Comparison of ENCODE assay signal across 8 cellular contexts in the genomic region with DNA sequence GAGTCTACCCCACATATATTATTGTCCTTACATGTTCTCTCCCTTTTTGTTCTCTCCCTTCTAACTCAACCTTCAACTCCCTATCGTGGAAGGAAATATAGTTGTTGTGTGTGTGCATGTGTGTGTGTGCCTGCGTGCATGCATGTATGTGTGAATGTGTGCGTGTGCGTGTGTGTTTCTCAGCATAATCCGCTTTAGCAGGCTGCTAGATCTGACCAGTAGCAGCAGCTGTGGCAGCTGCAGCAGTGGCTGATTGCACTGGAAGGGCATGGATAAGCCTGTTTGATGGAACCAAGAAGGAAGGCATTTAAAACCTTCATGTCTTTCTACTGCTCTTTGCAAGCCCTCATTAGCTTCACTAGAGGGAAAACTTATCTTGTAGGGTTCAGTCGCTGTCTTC.
A peak's percentile ranks its signal among the peaks of the same experiment; 100 is the strongest.
DNase-seq lines count a peak whose midpoint lies in the region; ATAC-seq and TF ChIP-seq lines count a peak whose summit lies in the region.

No MANE protein-coding gene starts in this region.

- H3K27ac Mint-ChIP-seq in brain, result peak overlapping the region; percentile 72 to 93 (median 92)
- H3K27ac Mint-ChIP-seq in naive thymus-derived CD4-positive, alpha-beta T cell, result peak overlapping the region in 5 of 9 donors; percentile 25 to 76 (median 51)

- H3K27ac ChIP-seq in BLaER1, result no peak overlapping the region
- peak overlapping the region; percentile 2; the same call in 1 of the 2 replicates for H3K27ac ChIP-seq in HL-60 (replicated peaks)
- no peak overlapping the region for H3K27ac ChIP-seq in naive thymus-derived CD4-positive, alpha-beta T cell (ENCODE audit: low read depth, low read length)

- peaks cover 28% of the 10 kb centered on the region for H3K4me1 ChIP-seq in BLaER1
- no peaks in the 10 kb centered on the region for H3K4me1 ChIP-seq in naive thymus-derived CD4-positive, alpha-beta T cell (ENCODE audit: control insufficient read depth in 2 of 2, insufficient read depth in 2 of 2, low read length in 2 of 2)

- no peaks in the 10 kb centered on the region for H3K27me3 Mint-ChIP-seq in brain
- H3K27me3 Mint-ChIP-seq in naive thymus-derived CD4-positive, alpha-beta T cell, result peaks cover 0 to 2% (median 0%) of the 10 kb centered on the region in 5 donors

- DNase-seq in HL-60 (ENCODE audit: low read depth in 1 of 2, low spot score in 1 of 2) (no peak), NCI-H345 (lab: John Stamatoyannopoulos, UW) (no peak)
- no peak for DNase-seq in naive thymus-derived CD4-positive, alpha-beta T cell
- DNase-seq in activated CD8-positive, alpha-beta memory T cell treated with anti-CD3 and anti-CD28 coated beads, Interleukin-2, amount 50 U/mL, for 4 hours, result no peak
- no peak for DNase-seq in stimulated activated naive CD4-positive, alpha-beta T cell treated with Interleukin-2 at 50 U/mL for 16 hours (lab: John Stamatoyannopoulos, UW)

- H3K9me3 ChIP-seq in BLaER1, result peaks cover 11% of the 10 kb centered on the region
- no peaks in the 10 kb centered on the region for H3K9me3 ChIP-seq in naive thymus-derived CD4-positive, alpha-beta T cell (ENCODE audit: control insufficient read depth in 2 of 3, low read length in 3 of 3)

- no peaks in the 10 kb centered on the region for H3K36me3 ChIP-seq in BLaER1
- H3K36me3 ChIP-seq in naive thymus-derived CD4-positive, alpha-beta T cell (ENCODE audit: control insufficient read depth in 2 of 3, insufficient read depth in 3 of 3, low read length in 3 of 3), result no peaks in the 10 kb centered on the region

- H3K27me3 ChIP-seq in BLaER1 (no peaks in the 10 kb centered on the region), HL-60 (ENCODE audit: insufficient read depth, poor library complexity, severe bottlenecking) (no peaks in the 10 kb centered on the region)
- H3K27me3 ChIP-seq in naive thymus-derived CD4-positive, alpha-beta T cell (ENCODE audit: control insufficient read depth in 2 of 2, insufficient read depth in 2 of 2, low read length in 2 of 2), result no peaks in the 10 kb centered on the region

- H3K4me2 ChIP-seq in BLaER1, result peak overlapping the region; percentile 62

- POLR2A ChIA-PET in naive thymus-derived CD4-positive, alpha-beta T cell (lab: Charles Lee), result interaction anchor here (0.6 kb wide), 1 partner anchor 511 kb away, joined by 3 read pairs; no protein-coding TSS in a partner anchor

- TF ChIP-seq CTCF in HL-60 (IDR thresholded peaks at IDR 0.05; ENCODE audit: insufficient read depth, low read length) (no peak), brain (conservative IDR thresholded peaks at IDR 0.05) (no peak)

- peak overlapping the region; percentile 36; the same call in 1 of the 2 replicates for H3K9ac ChIP-seq in BLaER1

- H3K36me3 Mint-ChIP-seq in brain, result no peaks in the 10 kb centered on the region
- no peaks in the 10 kb centered on the region for H3K36me3 Mint-ChIP-seq in naive thymus-derived CD4-positive, alpha-beta T cell

- no peaks in the 10 kb centered on the region for H4K20me1 ChIP-seq in BLaER1

- peak overlapping the region; percentile 79 to 86 (median 80) for H3K4me3 Mint-ChIP-seq in brain
- peak overlapping the region in 9 of 10 donors; percentile 52 to 89 (median 83) for H3K4me3 Mint-ChIP-seq in naive thymus-derived CD4-positive, alpha-beta T cell

- CTCF ChIA-PET in naive thymus-derived CD4-positive, alpha-beta T cell (lab: Charles Lee), result interaction anchor here (1.2 kb wide), 1 partner anchor 63 kb away, joined by 4 read pairs; no protein-coding TSS in a partner anchor

- intact Hi-C loops in naive thymus-derived CD4-positive, alpha-beta T cell (cut with micrococcal nuclease), result no loop called here

- no peaks in the 10 kb centered on the region for H3K9me3 Mint-ChIP-seq in brain
- peaks cover 0 to 2% (median 0%) of the 10 kb centered on the region in 11 donors for H3K9me3 Mint-ChIP-seq in naive thymus-derived CD4-positive, alpha-beta T cell

- peaks cover 31% of the 10 kb centered on the region for H3K4me1 Mint-ChIP-seq in brain
- peaks cover 6 to 13% (median 12%) of the 10 kb centered on the region in 7 donors for H3K4me1 Mint-ChIP-seq in naive thymus-derived CD4-positive, alpha-beta T cell

- H3K4me3 ChIP-seq in BLaER1, result peak overlapping the region; percentile 62
- no peak overlapping the region for H3K4me3 ChIP-seq in HL-60 (replicated peaks; ENCODE audit: insufficient read depth, low read length)
- H3K4me3 ChIP-seq in naive thymus-derived CD4-positive, alpha-beta T cell (ENCODE audit: low read length), result no peak overlapping the region

- no peak for ATAC-seq in naive thymus-derived CD4-positive, alpha-beta T cell
- no peak for ATAC-seq in GM21526 (IDR thresholded peaks at IDR 0.05; ENCODE audit: low FRiP score, unreplicated experiment)
